20 cellular contexts compared by ENCODE assay signal in the genomic region with DNA sequence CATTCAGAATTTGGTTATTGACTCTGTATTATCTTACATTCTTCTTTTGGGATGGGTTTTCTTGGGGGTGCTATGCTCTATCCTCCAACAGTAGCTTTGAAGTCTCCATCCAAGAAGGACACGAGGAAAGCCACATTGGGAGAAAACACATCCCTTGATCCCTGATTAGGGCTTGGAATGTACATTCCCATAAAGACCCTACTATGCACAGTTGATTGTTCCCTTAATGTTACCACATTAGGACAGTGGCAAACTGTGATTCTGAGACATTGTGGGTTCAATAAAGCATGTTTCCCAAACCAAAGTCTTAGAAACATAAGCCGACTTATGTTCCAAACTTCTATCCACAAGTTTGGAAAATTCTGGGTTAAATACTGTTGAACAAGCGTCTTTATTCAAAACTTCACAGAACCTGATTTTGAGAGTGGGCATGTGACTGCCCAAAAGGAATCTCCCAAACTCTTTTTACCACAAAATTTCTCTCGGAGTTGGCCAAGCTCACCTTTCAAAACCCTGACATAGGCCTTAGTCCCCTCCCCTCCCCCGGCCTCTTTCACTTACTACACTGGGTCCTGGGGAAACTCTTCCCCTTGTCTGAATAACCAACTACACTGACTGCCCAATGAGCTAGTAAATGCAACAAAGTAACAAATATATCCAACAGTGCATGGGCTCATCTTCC.
DNase-seq lines count a peak whose midpoint lies in the region; ATAC-seq, FAIRE-seq and TF ChIP-seq lines count a peak whose summit lies in the region.
"Had no signal": no experiment of that assay in that cellular context is flagged by ENCODE, and none has a peak within 500 bp of the region (broad histone marks: within the 10 kb centered on the region; RNA-seq: fewer than 3 reads in every experiment).

No MANE protein-coding gene starts in this region.

- no peak for TF ChIP-seq CTCF in K562 (IDR thresholded peaks at IDR 0.05 in 2 of 3, conservative IDR thresholded peaks at IDR 0.05 in 1 of 3; ENCODE audit: insufficient read depth in 2 of 3, low read depth in 1 of 3, low read length in 3 of 3)
- no peak for TF ChIP-seq CTCF in neural crest cell (conservative IDR thresholded peaks at IDR 0.05)

- H3K4me3 Mint-ChIP-seq in CD8-positive, alpha-beta memory T cell = no peak overlapping the region
- H3K4me3 Mint-ChIP-seq in neural crest cell = no peak overlapping the region
- no peak overlapping the region for H3K4me3 Mint-ChIP-seq in stimulated activated memory B cell treated with anti-CD40 and anti-IgM and Interleukin-4, amounts not matched to agents 10 μg/mL and 1 μg/mL and 100 μg/mL, for 72 hours
- H3K4me3 Mint-ChIP-seq: CD4-positive, CD25-positive, alpha-beta regulatory T cell; CD8-positive, alpha-beta T cell had no signal

- in situ Hi-C loops in K562 (cut with MboI) = no loop called here

- peak overlapping the region; percentile 47 for H3K27ac ChIP-seq in CD8-positive, alpha-beta memory T cell (ENCODE audit: low read depth, low read length)
- H3K27ac ChIP-seq in K562 (ENCODE audit: extremely low read depth, low read depth, low read length) = peak overlapping the region; percentile 66
- H3K27ac ChIP-seq: GM23248 had no signal

- H3K27me3 Mint-ChIP-seq in CD8-positive, alpha-beta memory T cell = no peaks in the 10 kb centered on the region
- no peaks in the 10 kb centered on the region for H3K27me3 Mint-ChIP-seq in neural crest cell (ENCODE audit: low read depth)
- no peaks in the 10 kb centered on the region for H3K27me3 Mint-ChIP-seq in stimulated activated memory B cell treated with anti-CD40 and anti-IgM and Interleukin-4, amounts not matched to agents 10 μg/mL and 1 μg/mL and 100 μg/mL, for 72 hours
- H3K27me3 Mint-ChIP-seq: CD4-positive, CD25-positive, alpha-beta regulatory T cell had no signal

- no peak for TF ChIP-seq POLR2A in K562 (conservative IDR thresholded peaks at IDR 0.05)

- peak overlapping the region in 1 of 2 experiments; percentile 32; a peak in 1 of 4 replicates for H3K9ac ChIP-seq in K562 (ENCODE audit: insufficient read depth in 1 of 2, low read depth in 2 of 2, low read length in 2 of 2)
- H3K9ac ChIP-seq: GM23248 had no signal

- BruUV-seq in K562 (replicated peaks; lab: Mats Ljungman, UMichigan) = no TSS peak

- TF ChIP-seq RAD21 in K562 (CRISPR knock-in tag; conservative IDR thresholded peaks at IDR 0.05 in 1 of 2, IDR thresholded peaks at IDR 0.05 in 1 of 2) = no peak

- no peak for FAIRE-seq in K562 (lab: Jason Lieb, UNC)
- FAIRE-seq: D721Med, GM12878, GM19239, H1 had no signal

- DNase-seq in CD8-positive, alpha-beta memory T cell = no peak
- DNase-seq in K562 (ENCODE audit: extremely low read depth in 1 of 4, low spot score in 3 of 4) (no peak), neural crest cell (ENCODE audit: low read depth, low spot score) (no peak), RPMI8226 (no peak)
- DNase-seq: C1 segment of cervical spinal cord; CD4-positive, CD25-positive, alpha-beta regulatory T cell; CD8-positive, alpha-beta T cell; DMS 273 treated with DMSO at 0.1 percent for 48 hours; DMS79; EL; GDM1; GM23248; H7; HCEC 1CT had no signal

- peak overlapping the region; percentile 44 for H2AFZ ChIP-seq in K562 (ENCODE audit: low read depth, low read length)
- H2AFZ ChIP-seq: GM23248 had no signal

- H3K9me3 Mint-ChIP-seq in CD8-positive, alpha-beta memory T cell = peaks cover 0 to 4% (median 2%) of the 10 kb centered on the region in 5 donors
- H3K9me3 Mint-ChIP-seq in neural crest cell = peaks cover 3% of the 10 kb centered on the region
- H3K9me3 Mint-ChIP-seq in stimulated activated memory B cell treated with anti-CD40 and anti-IgM and Interleukin-4, amounts not matched to agents 10 μg/mL and 1 μg/mL and 100 μg/mL, for 72 hours = no peaks in the 10 kb centered on the region
- H3K9me3 Mint-ChIP-seq: CD8-positive, alpha-beta T cell had no signal

- peaks cover 20% of the 10 kb centered on the region for H3K79me2 ChIP-seq in K562 (ENCODE audit: control insufficient read depth, insufficient read depth, low read length)

- H3K9me1 ChIP-seq in K562 (ENCODE audit: control insufficient read depth, insufficient read depth, low read length) = no peaks in the 10 kb centered on the region

- POLR2A ChIA-PET in CD8-positive, alpha-beta memory T cell (lab: Charles Lee) = no interaction called here
- POLR2A ChIA-PET in K562 (lab: Yijun Ruan, JAX) = interaction anchor here (0.9 to 2.2 kb wide), 5 partner anchors 10 to 156 kb away, joined by 3 to 15 read pairs (median 7); no protein-coding TSS in a partner anchor

- H3K4me1 ChIP-seq in CD8-positive, alpha-beta memory T cell (ENCODE audit: insufficient read depth, low read length) = no peaks in the 10 kb centered on the region
- peaks cover 8 to 41% of the 10 kb centered on the region in 2 experiments for H3K4me1 ChIP-seq in K562 (replicated peaks in 1 of 2; ENCODE audit: control insufficient read depth in 2 of 2, insufficient read depth in 2 of 2, low read length in 2 of 2)

- H3K9me3 ChIP-seq in CD8-positive, alpha-beta memory T cell (ENCODE audit: low read length) = no peaks in the 10 kb centered on the region
- no peaks in the 10 kb centered on the region; the same call in 1 of the 2 replicates for H3K9me3 ChIP-seq in K562 (replicated peaks; ENCODE audit: control insufficient read depth, insufficient read depth, low read depth, low read length)

- WGBS in K562 (ENCODE audit: insufficient coverage, low coverage, missing lambda C conversion rate) = 61% methylated on average over 5 of the region's 5 CpGs

- no peaks in the 10 kb centered on the region for H3K36me3 ChIP-seq in CD8-positive, alpha-beta memory T cell (ENCODE audit: insufficient read depth, low read length)
- no peaks in the 10 kb centered on the region for H3K36me3 ChIP-seq in K562 (ENCODE audit: control insufficient read depth, insufficient read depth, low read length)

- ATAC-seq in K562 = peak; percentile 59
- ATAC-seq in HG02678 (IDR thresholded peaks at IDR 0.05; ENCODE audit: unreplicated experiment) = no peak
- no peak for ATAC-seq in stimulated activated memory B cell treated with anti-CD40 and anti-IgM and Interleukin-4, amounts not matched to agents 10 μg/mL and 1 μg/mL and 100 μg/mL, for 72 hours
- ATAC-seq: CD8-positive, alpha-beta T cell; GM12878 had no signal

- no peaks in the 10 kb centered on the region for H3K36me3 Mint-ChIP-seq in CD8-positive, alpha-beta memory T cell
- no peaks in the 10 kb centered on the region for H3K36me3 Mint-ChIP-seq in neural crest cell (ENCODE audit: low read depth)
- H3K36me3 Mint-ChIP-seq in stimulated activated memory B cell treated with anti-CD40 and anti-IgM and Interleukin-4, amounts not matched to agents 10 μg/mL and 1 μg/mL and 100 μg/mL, for 72 hours = no peaks in the 10 kb centered on the region
- H3K36me3 Mint-ChIP-seq: CD4-positive, CD25-positive, alpha-beta regulatory T cell; CD8-positive, alpha-beta T cell had no signal

- H3K4me3 ChIP-seq in CD8-positive, alpha-beta memory T cell (ENCODE audit: low read length) = no peak overlapping the region
- H3K4me3 ChIP-seq in K562 = no peak overlapping the region
- H3K4me3 ChIP-seq: GM12878, GM23248 had no signal

- no peak overlapping the region for H3K27ac Mint-ChIP-seq in CD8-positive, alpha-beta memory T cell
- H3K27ac Mint-ChIP-seq in neural crest cell (ENCODE audit: unreplicated experiment) = peak overlapping the region; percentile 75
- H3K27ac Mint-ChIP-seq in stimulated activated memory B cell treated with anti-CD40 and anti-IgM and Interleukin-4, amounts not matched to agents 10 μg/mL and 1 μg/mL and 100 μg/mL, for 72 hours = no peak overlapping the region
- H3K27ac Mint-ChIP-seq: CD4-positive, CD25-positive, alpha-beta regulatory T cell; CD8-positive, alpha-beta T cell had no signal

- no peaks in the 10 kb centered on the region for H3K4me1 Mint-ChIP-seq in CD8-positive, alpha-beta memory T cell
- no peaks in the 10 kb centered on the region for H3K4me1 Mint-ChIP-seq in neural crest cell
- H3K4me1 Mint-ChIP-seq in stimulated activated memory B cell treated with anti-CD40 and anti-IgM and Interleukin-4, amounts not matched to agents 10 μg/mL and 1 μg/mL and 100 μg/mL, for 72 hours = no peaks in the 10 kb centered on the region
- H3K4me1 Mint-ChIP-seq: CD4-positive, CD25-positive, alpha-beta regulatory T cell had no signal

- no peak for TF ChIP-seq EP300 in K562 (IDR thresholded peaks at IDR 0.05; ENCODE audit: low read length)

- H4K20me1 ChIP-seq in K562 (replicated peaks; ENCODE audit: control insufficient read depth, insufficient read depth, low read length) = no peaks in the 10 kb centered on the region

- H3K27me3 ChIP-seq in CD8-positive, alpha-beta memory T cell (ENCODE audit: insufficient read depth, low read length, poor library complexity, severe bottlenecking) = no peaks in the 10 kb centered on the region
- H3K27me3 ChIP-seq in K562 (ENCODE audit: control insufficient read depth in 2 of 2, insufficient read depth in 2 of 2, low read length in 2 of 2) = no peaks in the 10 kb centered on the region

- CTCF ChIA-PET in CD8-positive, alpha-beta memory T cell (lab: Charles Lee) = no interaction called here
- CTCF ChIA-PET in K562 (lab: Yijun Ruan, JAX; ENCODE audit: low intra/inter-chr PET ratio) = no interaction called here

- intact Hi-C loops in K562 (cut with micrococcal nuclease) = no loop called here

- H3K4me2 ChIP-seq in K562 (ENCODE audit: insufficient read depth, low read length) = peak overlapping the region; percentile 56

TF ChIP-seq in K562, 482 proteins besides CTCF, POLR2A, EP300 and RAD21 (continues in another document):
- TF ChIP-seq HIVEP1 (CRISPR knock-in tag; IDR thresholded peaks at IDR 0.05) (no peak), ZNF12 (CRISPR knock-in tag; IDR thresholded peaks at IDR 0.05) (no peak), MECOM (CRISPR knock-in tag; IDR thresholded peaks at IDR 0.05) (no peak), KAT7 (CRISPR knock-in tag; IDR thresholded peaks at IDR 0.05; ENCODE audit: borderline replicate concordance) (no peak)
- TF ChIP-seq, protein P1, sequence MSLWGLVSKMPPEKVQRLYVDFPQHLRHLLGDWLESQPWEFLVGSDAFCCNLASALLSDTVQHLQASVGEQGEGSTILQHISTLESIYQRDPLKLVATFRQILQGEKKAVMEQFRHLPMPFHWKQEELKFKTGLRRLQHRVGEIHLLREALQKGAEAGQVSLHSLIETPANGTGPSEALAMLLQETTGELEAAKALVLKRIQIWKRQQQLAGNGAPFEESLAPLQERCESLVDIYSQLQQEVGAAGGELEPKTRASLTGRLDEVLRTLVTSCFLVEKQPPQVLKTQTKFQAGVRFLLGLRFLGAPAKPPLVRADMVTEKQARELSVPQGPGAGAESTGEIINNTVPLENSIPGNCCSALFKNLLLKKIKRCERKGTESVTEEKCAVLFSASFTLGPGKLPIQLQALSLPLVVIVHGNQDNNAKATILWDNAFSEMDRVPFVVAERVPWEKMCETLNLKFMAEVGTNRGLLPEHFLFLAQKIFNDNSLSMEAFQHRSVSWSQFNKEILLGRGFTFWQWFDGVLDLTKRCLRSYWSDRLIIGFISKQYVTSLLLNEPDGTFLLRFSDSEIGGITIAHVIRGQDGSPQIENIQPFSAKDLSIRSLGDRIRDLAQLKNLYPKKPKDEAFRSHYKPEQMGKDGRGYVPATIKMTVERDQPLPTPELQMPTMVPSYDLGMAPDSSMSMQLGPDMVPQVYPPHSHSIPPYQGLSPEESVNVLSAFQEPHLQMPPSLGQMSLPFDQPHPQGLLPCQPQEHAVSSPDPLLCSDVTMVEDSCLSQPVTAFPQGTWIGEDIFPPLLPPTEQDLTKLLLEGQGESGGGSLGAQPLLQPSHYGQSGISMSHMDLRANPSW (CRISPR knock-in tag; IDR thresholded peaks at IDR 0.05) = no peak
